14 cellular contexts compared by ENCODE assay signal in genomic region chr18:48563027-48563426, GRCh38. TPM values are rescaled to one million over a fixed set of nuclear protein-coding genes. Genes with fewer than 3 reads are reported as not detected.
A peak's percentile ranks its signal among the peaks of the same experiment; 100 is the strongest.
DNase-seq lines count a peak whose midpoint lies in the region; ATAC-seq, FAIRE-seq and TF ChIP-seq lines count a peak whose summit lies in the region.
"Had no signal": no experiment of that assay in that cellular context is flagged by ENCODE, and none has a peak within 500 bp of the region (broad histone marks: within the 10 kb centered on the region; RNA-seq: fewer than 3 reads in every experiment).

No MANE protein-coding gene starts in this region.

- no peak overlapping the region for H3K9ac ChIP-seq in endothelial cell of umbilical vein (replicated peaks; ENCODE audit: extremely low read depth, insufficient read depth, low read length)

- intact Hi-C loops in endothelial cell of umbilical vein (cut with micrococcal nuclease): loop anchor here (1.0 to 2.0 kb wide), 3 partner anchors 18 to 86 kb away; no protein-coding TSS in a partner anchor
- intact Hi-C loops in CD4-positive, alpha-beta T cell (cut with DNase I, micrococcal nuclease): no loop called here

- CTCF ChIA-PET in endothelial cell of umbilical vein (lab: Charles Lee): interaction anchor here (1.0 to 1.2 kb wide), 2 partner anchors 17 to 101 kb away, joined by 3 to 5 read pairs; no protein-coding TSS in a partner anchor
- CTCF ChIA-PET in CD4-positive, alpha-beta T cell (lab: Charles Lee): no interaction called here

- H3K4me1 ChIP-seq in endothelial cell of umbilical vein (ENCODE audit: control insufficient read depth, extremely low read depth, insufficient read depth, low read length): peaks cover 39% of the 10 kb centered on the region

- peaks cover 25% of the 10 kb centered on the region for H3K79me2 ChIP-seq in endothelial cell of umbilical vein (ENCODE audit: control insufficient read depth, insufficient read depth, low read length)

- dilution Hi-C loops in endothelial cell of umbilical vein (cut with MboI; ENCODE audit: extremely low pct_ligation_motif_present, low sequenced_read_pairs): no loop called here

- no peak overlapping the region for H3K27ac Mint-ChIP-seq in CD4-positive, alpha-beta T cell
- H3K27ac Mint-ChIP-seq: memory B cell had no signal

- peak overlapping the region; percentile 45 for H3K27ac ChIP-seq in endothelial cell of umbilical vein (ENCODE audit: insufficient read depth, low read depth, low read length)
- H3K27ac ChIP-seq in CD4-positive, alpha-beta T cell (ENCODE audit: low read depth, low read length): no peak overlapping the region

- no peaks in the 10 kb centered on the region for H3K9me1 ChIP-seq in endothelial cell of umbilical vein (replicated peaks; ENCODE audit: control insufficient read depth, extremely low read depth, insufficient read depth, low read length)

- no peaks in the 10 kb centered on the region for H4K20me1 ChIP-seq in endothelial cell of umbilical vein (replicated peaks; ENCODE audit: control insufficient read depth, extremely low read depth, insufficient read depth, low read length)

- H3K4me2 ChIP-seq in endothelial cell of umbilical vein (ENCODE audit: insufficient read depth, low read length): peak overlapping the region; percentile 50

- BruUV-seq in endothelial cell of umbilical vein (replicated peaks; lab: Mats Ljungman, UMichigan): no TSS peak

- peaks cover 5% of the 10 kb centered on the region for H3K27me3 Mint-ChIP-seq in CD4-positive, alpha-beta T cell

- peaks cover 0 to 3% of the 10 kb centered on the region in 2 experiments for H3K36me3 ChIP-seq in endothelial cell of umbilical vein (ENCODE audit: control insufficient read depth in 2 of 2, extremely low read depth in 1 of 2, insufficient read depth in 2 of 2, low read length in 2 of 2)

- TF ChIP-seq POLR2A in endothelial cell of umbilical vein (IDR thresholded peaks at IDR 0.05; ENCODE audit: low read depth, low read length): no peak

- H3K9me3 ChIP-seq in endothelial cell of umbilical vein (replicated peaks; ENCODE audit: control insufficient read depth, insufficient read depth, low read length): no peaks in the 10 kb centered on the region
- H3K9me3 ChIP-seq in CD4-positive, alpha-beta T cell (ENCODE audit: control insufficient read depth, low read length): no peaks in the 10 kb centered on the region

- POLR2A ChIA-PET in endothelial cell of umbilical vein (lab: Charles Lee): no interaction called here
- POLR2A ChIA-PET in CD4-positive, alpha-beta T cell (lab: Charles Lee): no interaction called here

- TF ChIP-seq CTCF in endothelial cell of umbilical vein (IDR thresholded peaks at IDR 0.05; ENCODE audit: extremely low read depth in 1 of 2, insufficient read depth in 1 of 2, low read depth in 1 of 2, low read length in 2 of 2): no peak
- no peak for TF ChIP-seq CTCF in CD4-positive, alpha-beta T cell (IDR thresholded peaks at IDR 0.05)

- no peak overlapping the region for H2AFZ ChIP-seq in endothelial cell of umbilical vein (ENCODE audit: low read depth, low read length)

- FAIRE-seq in endothelial cell of umbilical vein (lab: Jason Lieb, UNC): peak; percentile 89
- FAIRE-seq: small intestine had no signal

- no peaks in the 10 kb centered on the region for H3K36me3 Mint-ChIP-seq in CD4-positive, alpha-beta T cell (ENCODE audit: low read depth)

- no peak overlapping the region for H3K4me3 ChIP-seq in endothelial cell of umbilical vein (replicated peaks in 1 of 3; ENCODE audit: insufficient read depth in 1 of 3, low read depth in 1 of 3, low read length in 3 of 3)

- no peaks in the 10 kb centered on the region for H3K4me1 Mint-ChIP-seq in CD4-positive, alpha-beta T cell (ENCODE audit: low read depth)

- no peak overlapping the region for H3K4me3 Mint-ChIP-seq in CD4-positive, alpha-beta T cell
- H3K4me3 Mint-ChIP-seq: memory B cell had no signal

- no peaks in the 10 kb centered on the region for H3K9me3 Mint-ChIP-seq in CD4-positive, alpha-beta T cell

- no peak for ATAC-seq in CD4-positive, alpha-beta T cell (ENCODE audit: poor library complexity)
- ATAC-seq in GM18907 (IDR thresholded peaks at IDR 0.05; ENCODE audit: unreplicated experiment) (no peak), GM19351 (IDR thresholded peaks at IDR 0.05; ENCODE audit: unreplicated experiment) (no peak)

- DNase-seq in EH (ENCODE audit: low read depth) (peak; percentile 95), NCI-H460 (ENCODE audit: extremely low read depth, low read depth) (peak; percentile 50), endothelial cell of umbilical vein (ENCODE audit: low read depth, low spot score) (peak; percentile 79), non-pigmented ciliary epithelial cell (ENCODE audit: low read depth) (peak; percentile 50), COR-L47 (lab: John Stamatoyannopoulos, UW) (no peak)
- no peak for DNase-seq in CD4-positive, alpha-beta T cell
- DNase-seq: activated CD4-positive, alpha-beta T cell treated with anti-CD3 and anti-CD28 coated beads, Interleukin-2, amount 50 U/mL, for 48 hours; DMS79; NCI-H1694 treated with DMSO at 0.1 percent for 48 hours; SHP77 treated with DMSO at 0.1 percent for 48 hours; small intestine had no signal

- H3K27me3 ChIP-seq in endothelial cell of umbilical vein (ENCODE audit: control insufficient read depth in 2 of 2, insufficient read depth in 2 of 2, low read length in 2 of 2): no peaks in the 10 kb centered on the region
- H3K27me3 ChIP-seq in CD4-positive, alpha-beta T cell (ENCODE audit: control insufficient read depth, insufficient read depth, low read length): no peaks in the 10 kb centered on the region

TF ChIP-seq in endothelial cell of umbilical vein, 7 proteins besides CTCF, POLR2A, EP300 and RAD21:
- TF ChIP-seq POLR2AphosphoS5 (IDR thresholded peaks at IDR 0.05; ENCODE audit: insufficient read depth, low read depth, low read length) (peak; percentile 49), GATA2 (IDR thresholded peaks at IDR 0.05; ENCODE audit: insufficient read depth, insufficient read length, low read depth, low read length) (peak; percentile 42), FOS (IDR thresholded peaks at IDR 0.05; ENCODE audit: borderline replicate concordance, insufficient read depth, low read length) (peak; percentile 83), JUN (IDR thresholded peaks at IDR 0.05; ENCODE audit: borderline replicate concordance, insufficient read depth, insufficient read length, low read depth) (peak; percentile 89), MYC (IDR thresholded peaks at IDR 0.05; ENCODE audit: low read depth, low read length) (no peak), EZH2 (IDR thresholded peaks at IDR 0.05; ENCODE audit: borderline replicate concordance, low read depth, low read length, severe bottlenecking) (no peak), MAX (IDR thresholded peaks at IDR 0.05; ENCODE audit: insufficient read depth, insufficient read length) (no peak)
TF ChIP-seq in endothelial cell of umbilical vein: peak in this region for 4.

RNA-seq across cellular contexts. Expression of gene CTIF, which starts 24.2 kb away (rescaled TPM):
- total RNA-seq in NCI-H460 (2014; rRNA removed; shearing (Covaris generic)): 47.2 and 57.0 TPM in 2 replicates
- polyA plus RNA-seq in NCI-H460 (2014; cell fraction: nucleus; rRNA removed): 54.7 and 59.8 TPM in 2 replicates
- total RNA-seq in endothelial cell of umbilical vein: 49.4 and 57.7 TPM in 2 replicates
- polyA plus RNA-seq in endothelial cell of umbilical vein: 20.9 and 24.1 TPM in 2 replicates
- 13.1 and 19.0 TPM in 2 replicates for polyA plus RNA-seq in endothelial cell of umbilical vein (2011; cell fraction: cytosol; rRNA removed)
- 64.5 and 75.2 TPM in 2 replicates for polyA plus RNA-seq in endothelial cell of umbilical vein (2011; cell fraction: nucleus; rRNA removed)
- polyA plus RNA-seq in endothelial cell of umbilical vein (2012): 25.8 and 30.4 TPM in 2 replicates
- polyA minus RNA-seq in endothelial cell of umbilical vein: 43.4 and 54.5 TPM in 2 replicates
- 8.0 TPM for polyA minus RNA-seq in endothelial cell of umbilical vein (2011; cell fraction: cytosol; rRNA and poly(A)+ RNA removed)
- polyA minus RNA-seq in endothelial cell of umbilical vein (2011; cell fraction: nucleus; rRNA and poly(A)+ RNA removed): 61.2 and 104 TPM in 2 replicates
- 1 to 10 TPM; 1.1 to 2.9 TPM for total RNA-seq in CD4-positive, alpha-beta T cell

Comparison
In these comparisons a context has a peak if more than half of its experiments do, and no peak if none do; other contexts are left out.
1. DNase-seq: peak in EH (single experiment), NCI-H460 (single experiment), endothelial cell of umbilical vein (single experiment) and non-pigmented ciliary epithelial cell (single experiment); none in CD4-positive, alpha-beta T cell (0 of 10) and COR-L47 (single experiment).
2. RNA of gene CTIF, which starts 24.2 kb away (total RNA-seq): 49.4 to 57.7 TPM in endothelial cell of umbilical vein and 47.2 to 57.0 TPM in NCI-H460; 1.1 to 2.9 TPM in CD4-positive, alpha-beta T cell; every median in the first group is over 10 times any median in the second.